ENCODE assay signal across 14 cellular contexts in the genomic region with DNA sequence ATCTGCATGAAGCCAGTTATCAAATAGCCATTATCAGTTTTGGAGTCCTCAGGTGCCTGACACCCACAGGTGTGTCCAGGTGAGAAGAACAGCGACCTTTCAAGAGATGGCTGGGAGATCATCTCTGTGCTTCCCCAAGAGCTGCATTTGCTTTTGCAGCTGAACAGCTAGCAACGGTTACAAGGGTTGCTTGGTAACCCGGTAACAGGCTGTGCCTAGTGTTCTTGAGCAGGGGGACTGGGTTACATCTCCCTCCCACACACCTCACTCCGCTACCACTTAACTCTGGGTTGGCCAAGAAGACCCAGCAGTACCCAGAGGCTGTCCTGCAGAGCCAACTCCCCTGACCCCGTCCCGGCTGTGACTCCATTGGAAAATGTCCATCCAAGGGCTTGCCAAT.
"Had no signal": no experiment of that assay in that cellular context is flagged by ENCODE, and none has a peak within 500 bp of the region (broad histone marks: within the 10 kb centered on the region; RNA-seq: fewer than 3 reads in every experiment).

No MANE protein-coding gene starts in this region.

- FAIRE-seq: colon, keratinocyte had no signal

- DNase-seq: activated CD4-positive, alpha-beta T cell treated with anti-CD3 and anti-CD28 coated beads, Interleukin-2, amount 50 U/mL, for 4 hours; activated T-cell treated with anti-CD3 and anti-CD28 coated beads for 4 hours; endodermal cell; foreskin melanocyte; glutamatergic neuron; left lung; posterior cingulate gyrus; retina; spleen; stimulated activated CD4-positive, alpha-beta T cell treated with anti-CD3 and anti-CD28 coated beads, Interleukin-4, amount 100 ng/mL, for 4 hours; stimulated activated naive B cell treated with anti-CD40 and anti-IgM and Interleukin-4, amounts not matched to agents 10 μg/mL and 1 μg/mL and 100 μg/mL, for 72 hours; T-helper 2 cell had no signal

- ATAC-seq: left lung; stimulated activated naive B cell treated with anti-CD40 and anti-IgM and Interleukin-4, amounts not matched to agents 10 μg/mL and 1 μg/mL and 100 μg/mL, for 72 hours had no signal

- H3K27me3 ChIP-seq: left lung, spleen had no signal

- H3K4me3 ChIP-seq: left lung, spleen had no signal

- H3K27ac ChIP-seq: left lung, spleen had no signal

- H3K9me3 ChIP-seq: left lung, spleen had no signal
